Comparison of ENCODE assay signal across 23 cellular contexts in genomic region chr6:47336334-47336733, GRCh38.
"Had no signal": no experiment of that assay in that cellular context is flagged by ENCODE, and none has a peak within 500 bp of the region (broad histone marks: within the 10 kb centered on the region; RNA-seq: fewer than 3 reads in every experiment).

No MANE protein-coding gene starts in this region.

- H3K36me3 Mint-ChIP-seq: memory B cell; natural killer cell treated with Interleukin-12 subunit alpha and Interleukin-12 subunit beta and Interleukin-15 and Interleukin-18, amount 100 ng/mL, for 72 hours had no signal

- H3K27ac Mint-ChIP-seq: natural killer cell treated with Interleukin-12 subunit alpha and Interleukin-12 subunit beta and Interleukin-15 and Interleukin-18, amount 100 ng/mL, for 72 hours had no signal

- H3K36me3 ChIP-seq: esophagus muscularis mucosa, gastroesophageal sphincter, heart left ventricle, neutrophil, prostate gland, spleen, stomach, thyroid gland had no signal

- ATAC-seq: foreskin keratinocyte; gastroesophageal sphincter; heart left ventricle; left lobe of liver; natural killer cell treated with Interleukin-12 subunit alpha and Interleukin-12 subunit beta and Interleukin-15 and Interleukin-18, amount 100 ng/mL, for 72 hours; right cardiac atrium had no signal

- H3K9me3 ChIP-seq: esophagus muscularis mucosa, neutrophil, prostate gland, thyroid gland had no signal

- DNase-seq: effector memory CD4-positive, alpha-beta T cell; foreskin keratinocyte; heart left ventricle; kidney; right cardiac atrium; spleen; stimulated activated CD4-positive, alpha-beta T cell treated with anti-CD3 and anti-CD28 coated beads, Interleukin-2, amount 100 ng/mL, for 48 hours; stimulated activated naive CD4-positive, alpha-beta T cell treated with Interleukin-2 at 50 U/mL for 16 hours; stomach; thyroid gland; trophoblast cell had no signal

- H3K4me2 ChIP-seq: hepatocyte had no signal

- H3K4me3 ChIP-seq: coronary artery, esophagus muscularis mucosa, gastroesophageal sphincter, heart left ventricle, hepatocyte, lung, prostate gland, skin epidermis, spleen, stomach, thyroid gland had no signal

- H2AFZ ChIP-seq: hepatocyte had no signal

- H3K9me3 Mint-ChIP-seq: memory B cell, neural crest cell had no signal

- H3K4me1 Mint-ChIP-seq: neural crest cell had no signal

- H3K27ac ChIP-seq: esophagus muscularis mucosa, foreskin keratinocyte, gastroesophageal sphincter, heart left ventricle, hepatocyte, neutrophil, prostate gland, skin epidermis, stomach, thyroid gland had no signal

- H3K27me3 ChIP-seq: esophagus muscularis mucosa, gastroesophageal sphincter, heart left ventricle, hepatocyte, spleen, stomach, thyroid gland had no signal

- H3K4me3 Mint-ChIP-seq: memory B cell; natural killer cell treated with Interleukin-12 subunit alpha and Interleukin-12 subunit beta and Interleukin-15 and Interleukin-18, amount 100 ng/mL, for 72 hours; neural crest cell had no signal

- H3K79me2 ChIP-seq: hepatocyte had no signal

- H3K4me1 ChIP-seq: esophagus muscularis mucosa, foreskin keratinocyte, gastroesophageal sphincter, heart left ventricle, prostate gland, stomach, thyroid gland had no signal
